14 cellular contexts compared by ENCODE assay signal in the genomic region with DNA sequence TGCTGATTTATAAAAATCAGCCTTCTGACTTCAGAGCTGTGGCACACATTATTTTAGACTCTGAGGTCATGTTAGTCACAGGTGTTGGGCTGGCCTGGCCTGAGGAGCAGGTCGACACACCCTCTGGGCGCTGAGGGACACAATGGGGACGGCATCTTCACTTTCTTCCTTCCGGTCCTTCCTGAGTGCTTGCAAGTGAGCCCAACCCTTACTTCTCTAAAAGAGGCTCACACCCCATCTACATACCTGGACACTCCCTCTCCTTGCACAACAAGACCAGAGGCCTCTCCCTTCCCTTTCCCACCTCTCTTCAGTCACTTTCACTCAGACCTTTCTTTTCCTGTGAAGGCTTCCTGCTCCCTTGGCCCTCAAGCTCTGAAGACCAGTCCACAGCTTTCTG.
DNase-seq lines count a peak whose midpoint lies in the region; ATAC-seq, FAIRE-seq and TF ChIP-seq lines count a peak whose summit lies in the region.
"Had no signal": no experiment of that assay in that cellular context is flagged by ENCODE, and none has a peak within 500 bp of the region (broad histone marks: within the 10 kb centered on the region; RNA-seq: fewer than 3 reads in every experiment).

No MANE protein-coding gene starts in this region.

- DNase-seq in right lobe of liver (no peak), HepG2 (ENCODE audit: low spot score) (no peak), activated B cell treated with CpG ODN at 0.5 μM for 24 hours (no peak), lower lobe of right lung (peak; percentile 64), uterus (peak in 1 of 2 donors; percentile 14), GM13976 (ENCODE audit: low spot score) (no peak), DMS79 treated with DMSO at 0.1 percent for 48 hours (lab: John Stamatoyannopoulos, UW) (no peak)
- DNase-seq: activated CD4-positive, CD25-positive, alpha-beta regulatory T cell treated with anti-CD3 and anti-CD28 coated beads, Interleukin-2, amount 50 U/mL, for 72 hours; activated naive CD4-positive, alpha-beta T cell; natural killer cell; SHP77 had no signal

- H3K4me1 ChIP-seq in right lobe of liver: no peaks in the 10 kb centered on the region
- peaks cover 47% of the 10 kb centered on the region for H3K4me1 ChIP-seq in HepG2 (ENCODE audit: insufficient read depth, low read length)
- H3K4me1 ChIP-seq in lower lobe of right lung: peaks cover 47% of the 10 kb centered on the region
- peaks cover 6 to 9% of the 10 kb centered on the region in 2 donors for H3K4me1 ChIP-seq in uterus

- H3K9ac ChIP-seq in HepG2 (ENCODE audit: insufficient read depth, low read depth, low read length): no peak overlapping the region

- WGBS in right lobe of liver (ENCODE audit: insufficient coverage, low coverage, low lambda C conversion rate, missing lambda C conversion rate): no CpG with 5 or more reads among the region's 4 CpGs
- 100% methylated on average over 4 of the region's 4 CpGs for WGBS in HepG2 (ENCODE audit: low lambda C conversion rate)

- no peaks in the 10 kb centered on the region for H3K36me3 Mint-ChIP-seq in activated B cell treated with CpG ODN at 0.5 μM for 24 hours (ENCODE audit: low read depth)

- TF ChIP-seq POLR2A in right lobe of liver (IDR thresholded peaks at IDR 0.05): no peak
- TF ChIP-seq POLR2A in HepG2 (IDR thresholded peaks at IDR 0.05; ENCODE audit: insufficient read depth in 1 of 2, low read depth in 2 of 2, low read length in 2 of 2): no peak
- no peak for TF ChIP-seq POLR2A in uterus (IDR thresholded peaks at IDR 0.05)

- intact Hi-C loops in right lobe of liver (cut with DNase I) (no loop called here), HepG2 (cut with micrococcal nuclease; ENCODE audit: unreplicated experiment) (no loop called here), activated B cell treated with CpG ODN at 0.5 μM for 24 hours (cut with micrococcal nuclease) (no loop called here), lower lobe of right lung (cut with DNase I) (no loop called here), uterus (cut with DNase I; ENCODE audit: low total_unique reads) (no loop called here)

- H3K9me3 ChIP-seq in right lobe of liver (no peaks in the 10 kb centered on the region), HepG2 (ENCODE audit: low read length) (no peaks in the 10 kb centered on the region), lower lobe of right lung (no peaks in the 10 kb centered on the region), uterus (no peaks in the 10 kb centered on the region)

- no peaks in the 10 kb centered on the region for H3K27me3 Mint-ChIP-seq in activated B cell treated with CpG ODN at 0.5 μM for 24 hours

- in situ Hi-C loops in HepG2 (cut with HindIII; ENCODE audit: extremely low pct_ligation_motif_present, low pct_unique_long_range_greater_than_20kb): no loop called here
- in situ Hi-C loops in GM13976 (cut with MboI; ENCODE audit: low sequenced_read_pairs, unreplicated experiment): no loop called here

- H3K27me3 ChIP-seq in right lobe of liver (no peaks in the 10 kb centered on the region), HepG2 (ENCODE audit: control insufficient read depth in 1 of 2, insufficient read depth in 2 of 2, low read length in 2 of 2) (no peaks in the 10 kb centered on the region), lower lobe of right lung (ENCODE audit: low read depth) (no peaks in the 10 kb centered on the region), uterus (no peaks in the 10 kb centered on the region)

- no peaks in the 10 kb centered on the region for H3K9me3 Mint-ChIP-seq in activated B cell treated with CpG ODN at 0.5 μM for 24 hours
- H3K9me3 Mint-ChIP-seq: natural killer cell had no signal

- no peak for TF ChIP-seq EP300 in HepG2 (IDR thresholded peaks at IDR 0.05; ENCODE audit: low read depth in 2 of 2, low read length in 2 of 2)
- no peak for TF ChIP-seq EP300 in HepG2 (CRISPR knock-in tag; IDR thresholded peaks at IDR 0.05; ENCODE audit: borderline replicate concordance)

- POLR2A ChIA-PET in HepG2 (lab: Yijun Ruan, JAX): no interaction called here
- POLR2A ChIA-PET in activated B cell treated with CpG ODN at 0.5 μM for 24 hours (lab: Charles Lee): interaction anchor here (0.9 to 1.9 kb wide), 3 partner anchors 11 to 449 kb away, joined by 3 to 5 read pairs (median 4); no protein-coding TSS in a partner anchor

- TF ChIP-seq RAD21 in HepG2 (CRISPR knock-in tag; IDR thresholded peaks at IDR 0.05): no peak

- no TSS peak for BruUV-seq in HepG2 (replicated peaks; lab: Mats Ljungman, UMichigan)

- H3K36me3 ChIP-seq in right lobe of liver (no peaks in the 10 kb centered on the region), HepG2 (replicated peaks in 1 of 2; ENCODE audit: control insufficient read depth in 1 of 2, insufficient read depth in 2 of 2, low read length in 2 of 2) (no peaks in the 10 kb centered on the region; a peak in 1 of 5 replicates), lower lobe of right lung (no peaks in the 10 kb centered on the region), uterus (no peaks in the 10 kb centered on the region)

- H3K27ac Mint-ChIP-seq in activated B cell treated with CpG ODN at 0.5 μM for 24 hours: peak overlapping the region; percentile 38

- CTCF ChIA-PET in HepG2 (lab: Yijun Ruan, JAX; ENCODE audit: low intra/inter-chr PET ratio, low total read pairs) (no interaction called here), activated B cell treated with CpG ODN at 0.5 μM for 24 hours (lab: Charles Lee) (interaction anchor here (1.3 kb wide), 1 partner anchor 15 kb away, joined by 3 read pairs; no protein-coding TSS in a partner anchor)

- no peaks in the 10 kb centered on the region for H4K20me1 ChIP-seq in HepG2 (ENCODE audit: insufficient read depth, low read length)

- peak in 3 of 4 donors; percentile 19 to 33 (median 20) for ATAC-seq in right lobe of liver
- no peak for ATAC-seq in HepG2
- ATAC-seq in activated B cell treated with CpG ODN at 0.5 μM for 24 hours (ENCODE audit: low read depth): no peak
- ATAC-seq in lower lobe of right lung: peak; percentile 81 to 91
- ATAC-seq in HG02610 (IDR thresholded peaks at IDR 0.05; ENCODE audit: unreplicated experiment): no peak

- TF ChIP-seq CTCF in right lobe of liver (IDR thresholded peaks at IDR 0.05) (no peak), HepG2 (CRISPR knock-in tag; IDR thresholded peaks at IDR 0.05) (no peak), activated B cell treated with CpG ODN at 0.5 μM for 24 hours (IDR thresholded peaks at IDR 0.05) (no peak), lower lobe of right lung (IDR thresholded peaks at IDR 0.05) (no peak), uterus (IDR thresholded peaks at IDR 0.05) (no peak), GM13976 (IDR thresholded peaks at IDR 0.05; ENCODE audit: borderline replicate concordance, control extremely low read depth, extremely low read depth, insufficient read depth, missing control alignments) (no peak)

- H3K4me1 Mint-ChIP-seq in activated B cell treated with CpG ODN at 0.5 μM for 24 hours: peaks cover 25% of the 10 kb centered on the region

- peaks cover 7% of the 10 kb centered on the region for H3K79me2 ChIP-seq in HepG2 (ENCODE audit: insufficient read depth, low read length)

- H3K4me3 ChIP-seq in right lobe of liver (no peak overlapping the region), HepG2 (replicated peaks in 1 of 3; ENCODE audit: insufficient read depth in 1 of 3, low read depth in 2 of 3, low read length in 3 of 3) (no peak overlapping the region), lower lobe of right lung (no peak overlapping the region), uterus (no peak overlapping the region)

- H2AFZ ChIP-seq in HepG2 (ENCODE audit: low read length): no peak overlapping the region

- no peak overlapping the region for H3K4me3 Mint-ChIP-seq in activated B cell treated with CpG ODN at 0.5 μM for 24 hours
- H3K4me3 Mint-ChIP-seq: natural killer cell had no signal

- H3K27ac ChIP-seq in right lobe of liver (no peak overlapping the region), HepG2 (ENCODE audit: extremely low read length, insufficient read depth, low read length) (no peak overlapping the region), lower lobe of right lung (peak overlapping the region; percentile 44), uterus (peak overlapping the region; percentile 47 to 75)

- no peak overlapping the region for H3K4me2 ChIP-seq in HepG2 (ENCODE audit: low read depth, low read length)

- FAIRE-seq in HepG2 (lab: Jason Lieb, UNC): no peak
- FAIRE-seq: colon, GM18507 had no signal

TF ChIP-seq in HepG2, 621 proteins besides CTCF, POLR2A, EP300 and RAD21 (continues in another document):
- TF ChIP-seq CENPT (CRISPR knock-in tag; IDR thresholded peaks at IDR 0.05; ENCODE audit: low read depth) (no peak), ZSCAN20 (CRISPR knock-in tag; IDR thresholded peaks at IDR 0.05; ENCODE audit: borderline replicate concordance) (no peak), HCFC1 (IDR thresholded peaks at IDR 0.05; ENCODE audit: low read depth, low read length) (no peak), ZNF20 (CRISPR knock-in tag; IDR thresholded peaks at IDR 0.05) (no peak), ZNF709 (CRISPR knock-in tag; IDR thresholded peaks at IDR 0.05) (no peak), RFX1 (IDR thresholded peaks at IDR 0.05) (no peak), RARG (CRISPR knock-in tag; IDR thresholded peaks at IDR 0.05; ENCODE audit: low read depth) (no peak)
- TF ChIP-seq, protein P1, sequence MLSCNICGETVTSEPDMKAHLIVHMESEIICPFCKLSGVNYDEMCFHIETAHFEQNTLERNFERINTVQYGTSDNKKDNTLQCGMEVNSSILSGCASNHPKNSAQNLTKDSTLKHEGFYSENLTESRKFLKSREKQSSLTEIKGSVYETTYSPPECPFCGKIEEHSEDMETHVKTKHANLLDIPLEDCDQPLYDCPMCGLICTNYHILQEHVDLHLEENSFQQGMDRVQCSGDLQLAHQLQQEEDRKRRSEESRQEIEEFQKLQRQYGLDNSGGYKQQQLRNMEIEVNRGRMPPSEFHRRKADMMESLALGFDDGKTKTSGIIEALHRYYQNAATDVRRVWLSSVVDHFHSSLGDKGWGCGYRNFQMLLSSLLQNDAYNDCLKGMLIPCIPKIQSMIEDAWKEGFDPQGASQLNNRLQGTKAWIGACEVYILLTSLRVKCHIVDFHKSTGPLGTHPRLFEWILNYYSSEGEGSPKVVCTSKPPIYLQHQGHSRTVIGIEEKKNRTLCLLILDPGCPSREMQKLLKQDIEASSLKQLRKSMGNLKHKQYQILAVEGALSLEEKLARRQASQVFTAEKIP (CRISPR knock-in tag; IDR thresholded peaks at IDR 0.05; ENCODE audit: borderline replicate concordance): no peak
- TF ChIP-seq, protein P2, sequence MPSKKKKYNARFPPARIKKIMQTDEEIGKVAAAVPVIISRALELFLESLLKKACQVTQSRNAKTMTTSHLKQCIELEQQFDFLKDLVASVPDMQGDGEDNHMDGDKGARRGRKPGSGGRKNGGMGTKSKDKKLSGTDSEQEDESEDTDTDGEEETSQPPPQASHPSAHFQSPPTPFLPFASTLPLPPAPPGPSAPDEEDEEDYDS (CRISPR knock-in tag; IDR thresholded peaks at IDR 0.05): no peak

Comparison
In these comparisons a context has a peak if more than half of its experiments do, and no peak if none do; other contexts are left out.
1. ATAC-seq: peak in right lobe of liver (3 of 4) and lower lobe of right lung (2 of 2); none in HepG2 (single experiment), activated B cell treated with CpG ODN at 0.5 μM for 24 hours (single experiment) and HG02610 (single experiment).
2. H3K27ac ChIP-seq: peak in lower lobe of right lung (single experiment) and uterus (2 of 2); none in right lobe of liver (0 of 3) and HepG2 (single experiment).